8 cellular contexts compared by ENCODE assay signal in the genomic region with DNA sequence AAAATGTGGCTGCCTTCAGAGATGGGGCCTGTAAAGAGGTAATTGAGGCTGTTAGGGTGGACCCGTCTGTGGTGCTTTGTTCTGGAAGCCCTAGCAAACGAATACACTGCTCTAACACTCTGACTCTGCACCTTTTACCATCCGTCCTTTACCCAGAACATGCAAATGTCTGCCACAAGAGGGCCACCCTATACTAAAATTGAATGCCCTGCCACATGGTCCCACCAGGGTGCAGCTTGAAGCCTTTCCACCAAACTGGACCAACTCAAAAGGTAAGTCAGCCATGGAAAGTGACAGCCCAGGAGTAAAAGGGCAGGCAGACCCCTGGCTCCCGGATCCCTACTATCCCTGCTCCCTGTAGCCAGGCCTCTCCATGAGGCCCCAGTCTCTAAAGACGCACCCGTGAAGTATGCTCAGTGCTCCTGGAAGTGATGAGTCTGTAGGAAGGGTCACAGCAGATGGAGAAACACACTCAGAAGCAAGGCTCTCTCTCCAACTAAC. TPM values are rescaled to one million over a fixed set of nuclear protein-coding genes. Genes with fewer than 3 reads are reported as not detected.
DNase-seq lines count a peak whose midpoint lies in the region; ATAC-seq and TF ChIP-seq lines count a peak whose summit lies in the region.

No MANE protein-coding gene starts in this region.

- no peaks in the 10 kb centered on the region for H3K27me3 ChIP-seq in PC-9 (ENCODE audit: insufficient read depth, low read depth)
- H3K27me3 ChIP-seq in fibroblast of lung (ENCODE audit: control insufficient read depth, insufficient read depth, low read length), result no peaks in the 10 kb centered on the region
- H3K27me3 ChIP-seq in testis, result no peaks in the 10 kb centered on the region

- H3K36me3 Mint-ChIP-seq in activated T-cell treated with anti-CD3 and anti-CD28 coated beads, Interleukin-2, amount 50 U/mL, for 24 hours (ENCODE audit: low read depth), result no peaks in the 10 kb centered on the region

- H3K9me3 Mint-ChIP-seq in activated T-cell treated with anti-CD3 and anti-CD28 coated beads, Interleukin-2, amount 50 U/mL, for 24 hours, result no peaks in the 10 kb centered on the region

- H3K9me3 ChIP-seq in PC-9 (ENCODE audit: insufficient read depth, low read depth) (no peaks in the 10 kb centered on the region), fibroblast of lung (ENCODE audit: control insufficient read depth, insufficient read depth, low read depth, low read length) (no peaks in the 10 kb centered on the region), testis (no peaks in the 10 kb centered on the region)

- WGBS in testis, 2 donors, result 45% methylated on average over 3 to 6 of the region's 6 CpGs

- H3K4me1 Mint-ChIP-seq in activated T-cell treated with anti-CD3 and anti-CD28 coated beads, Interleukin-2, amount 50 U/mL, for 24 hours (ENCODE audit: low read depth), result peaks cover 14% of the 10 kb centered on the region

- CTCF ChIA-PET in PC-9 (lab: Charles Lee), result interaction anchor here (0.6 to 1.4 kb wide), 4 partner anchors 20 to 401 kb away, joined by 3 to 4 read pairs (median 4); no protein-coding TSS in a partner anchor

- H3K4me1 ChIP-seq in PC-9 (replicated peaks; ENCODE audit: insufficient read depth), result peaks cover 38% of the 10 kb centered on the region
- peaks cover 9% of the 10 kb centered on the region for H3K4me1 ChIP-seq in fibroblast of lung (ENCODE audit: control insufficient read depth, extremely low read depth, insufficient read depth, low read length)
- H3K4me1 ChIP-seq in testis, result no peaks in the 10 kb centered on the region

- no peak overlapping the region for H3K4me3 Mint-ChIP-seq in activated T-cell treated with anti-CD3 and anti-CD28 coated beads, Interleukin-2, amount 50 U/mL, for 24 hours

- BruUV-seq in PC-9 (replicated peaks; lab: Mats Ljungman, UMichigan), result no TSS peak

- TF ChIP-seq POLR2A in testis (IDR thresholded peaks at IDR 0.05), result no peak

- DNase-seq in DMS53 treated with DMSO at 0.1 percent for 48 hours (lab: John Stamatoyannopoulos, UW; ENCODE audit: unreplicated experiment), result peak; percentile 89
- DNase-seq in KG1 (lab: John Stamatoyannopoulos, UW), result peak; percentile 22
- DNase-seq in PC-9, result peak; percentile 61 to 74
- DNase-seq in activated T-cell treated with anti-CD3 and anti-CD28 coated beads, Interleukin-2, amount 50 U/mL, for 24 hours, result peak; percentile 69
- DNase-seq in fibroblast of lung (ENCODE audit: low read depth in 2 of 2), result peak; percentile 68 to 84
- DNase-seq in non-pigmented ciliary epithelial cell (ENCODE audit: low read depth), result peak; percentile 37
- DNase-seq in testis, result peak; percentile 81

- H4K20me1 ChIP-seq in PC-9 (ENCODE audit: insufficient read depth) (no peaks in the 10 kb centered on the region), fibroblast of lung (ENCODE audit: control insufficient read depth, extremely low read depth, insufficient read depth, low read length) (no peaks in the 10 kb centered on the region)

- H3K27me3 Mint-ChIP-seq in activated T-cell treated with anti-CD3 and anti-CD28 coated beads, Interleukin-2, amount 50 U/mL, for 24 hours, result peaks cover 21% of the 10 kb centered on the region

- H3K4me2 ChIP-seq in PC-9 (0 out of 2 replicates have a peak overlapping the region, but pooled peaks have one; percentile 27), fibroblast of lung (ENCODE audit: extremely low read depth, insufficient read depth, low read length) (no peak overlapping the region)

- no peaks in the 10 kb centered on the region for H3K9me2 ChIP-seq in PC-9 (ENCODE audit: insufficient read depth)

- TF ChIP-seq CTCF in PC-9 (conservative IDR thresholded peaks at IDR 0.05) (peak; percentile 93), fibroblast of lung (conservative IDR thresholded peaks at IDR 0.05 in 1 of 2, IDR thresholded peaks at IDR 0.05 in 1 of 2; ENCODE audit: low read depth in 1 of 2, low read length in 2 of 2) (peak; percentile 97 to 98), testis (IDR thresholded peaks at IDR 0.05) (peak; percentile 84 to 97 (median 89))

- H3K79me2 ChIP-seq in PC-9 (ENCODE audit: low read depth) (no peaks in the 10 kb centered on the region; the same call in 1 of the 2 replicates), fibroblast of lung (ENCODE audit: control insufficient read depth, insufficient read depth, low read length) (no peaks in the 10 kb centered on the region)

- intact Hi-C loops in PC-9 (cut with micrococcal nuclease; ENCODE audit: unreplicated experiment), result loop anchor here (1.0 to 5.0 kb wide), 6 partner anchors 32 to 361 kb away; partner anchors contain the start of gene RRBP1
- intact Hi-C loops in testis (cut with DNase I; ENCODE audit: low total_unique reads), result loop anchor here (5.0 kb wide), 1 partner anchor 80 kb away; no protein-coding TSS in a partner anchor

- POLR2A ChIA-PET in PC-9 (lab: Charles Lee; ENCODE audit: unreplicated experiment), result interaction anchor here (0.6 to 1.0 kb wide), 3 partner anchors 33 to 41 kb away, joined by 3 to 5 read pairs (median 3); partner anchors contain the start of gene DSTN

- ATAC-seq in GM21529 (IDR thresholded peaks at IDR 0.05; ENCODE audit: unreplicated experiment), result peak; percentile 91

- H3K4me3 ChIP-seq in PC-9 (no peak overlapping the region), fibroblast of lung (replicated peaks in 1 of 4; ENCODE audit: control extremely low read depth in 1 of 4, insufficient read depth in 1 of 4, low read depth in 3 of 4, low read length in 4 of 4) (no peak overlapping the region), testis (no peak overlapping the region)

- H3K36me3 ChIP-seq in PC-9 (ENCODE audit: low read depth) (no peaks in the 10 kb centered on the region), fibroblast of lung (ENCODE audit: control insufficient read depth, insufficient read depth, low read length) (no peaks in the 10 kb centered on the region), testis (ENCODE audit: low read depth, missing control alignments) (no peaks in the 10 kb centered on the region)

- peaks cover 12% of the 10 kb centered on the region for H3F3A ChIP-seq in PC-9 (ENCODE audit: insufficient read depth, low read depth)

- no peak overlapping the region for H2AFZ ChIP-seq in PC-9
- peak overlapping the region; percentile 30 for H2AFZ ChIP-seq in fibroblast of lung (ENCODE audit: low read length)

- no peak overlapping the region for H3K9ac ChIP-seq in fibroblast of lung (ENCODE audit: insufficient read depth, low read length)

- no peak overlapping the region for H3K27ac ChIP-seq in PC-9
- H3K27ac ChIP-seq in fibroblast of lung (ENCODE audit: insufficient read depth, low read length), result no peak overlapping the region
- no peak overlapping the region for H3K27ac ChIP-seq in testis

- H3K27ac Mint-ChIP-seq in activated T-cell treated with anti-CD3 and anti-CD28 coated beads, Interleukin-2, amount 50 U/mL, for 24 hours, result no peak overlapping the region

RNA-seq across cellular contexts. Expression of gene BFSP1, which starts 5.8 kb away (rescaled TPM):
- total RNA-seq in PC-9 (2021), result 10.4 and 13.8 TPM in 2 replicates
- total RNA-seq in fibroblast of lung, result 1.8 and 2.3 TPM in 2 replicates
- polyA plus RNA-seq in fibroblast of lung, result 1.5 TPM in 2 replicates
- polyA plus RNA-seq in fibroblast of lung (2012), result 1.3 and 1.9 TPM in 2 replicates
- polyA minus RNA-seq in fibroblast of lung (ENCODE audit: low replicate concordance), result not detected in 2 replicates
- total RNA-seq in testis, result 10 to 100 TPM; 10.7 to 11.3 TPM
- polyA plus RNA-seq in testis (ENCODE audit: insufficient read depth, low read depth, low replicate concordance), result 7.4 TPM

RNA-seq across cellular contexts. Expression of gene DSTN, which starts 32.9 kb away (rescaled TPM):
- total RNA-seq in PC-9 (2021) (296 and 366 TPM in 2 replicates), fibroblast of lung (249 and 289 TPM in 2 replicates), testis (100 to 1,000 TPM; 121 to 148 TPM)
- polyA plus RNA-seq in fibroblast of lung (276 and 737 TPM in 2 replicates), testis (ENCODE audit: insufficient read depth, low read depth, low replicate concordance) (301 TPM)
- 439 and 919 TPM in 2 replicates for polyA plus RNA-seq in fibroblast of lung (2012)
- polyA minus RNA-seq in fibroblast of lung (ENCODE audit: low replicate concordance), result 5.4 and 10.3 TPM in 2 replicates

Comparison
In these comparisons a context has a peak if more than half of its experiments do, and no peak if none do; other contexts are left out.
1. DNase-seq: peak in every context shown above with its lines; median percentile 89 in DMS53 treated with DMSO at 0.1 percent for 48 hours; 81 in testis; 76 in fibroblast of lung; 69 in activated T-cell treated with anti-CD3 and anti-CD28 coated beads, Interleukin-2, amount 50 U/mL, for 24 hours; 68 in PC-9; 37 in non-pigmented ciliary epithelial cell; 22 in KG1.